In the genomic region with DNA sequence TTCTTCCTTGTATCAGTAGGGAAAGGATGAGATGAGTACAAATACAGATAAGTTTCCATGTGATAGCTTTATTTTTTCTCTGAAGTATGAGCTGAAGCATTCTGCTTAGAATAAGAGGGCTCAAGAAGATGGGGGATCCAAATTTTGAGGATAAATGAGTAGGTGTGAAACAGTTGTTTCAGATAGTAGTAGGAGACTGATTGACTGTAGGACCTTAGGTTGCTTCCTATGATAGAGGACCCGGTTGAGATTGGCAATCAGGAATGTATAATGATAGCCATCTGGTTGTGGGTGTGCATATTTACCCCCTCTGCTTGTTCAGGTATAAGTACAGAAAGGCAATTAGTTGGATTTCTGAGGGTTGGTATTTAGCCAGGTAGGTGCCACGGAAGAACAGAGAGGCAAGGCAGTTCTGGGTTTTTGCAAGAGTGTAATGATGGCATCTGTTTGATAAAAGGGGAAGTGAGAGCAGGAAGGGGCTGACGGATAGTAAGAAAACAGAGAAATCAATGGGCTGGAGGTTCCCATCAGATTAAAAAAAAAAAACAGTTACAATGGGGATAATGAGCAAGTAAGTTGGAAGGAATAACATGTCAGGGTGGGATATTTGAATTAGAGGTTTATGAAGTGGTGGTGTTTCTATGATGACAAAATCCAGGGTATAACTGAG, we compare ENCODE assay signal across 10 cellular contexts. TPM values are rescaled to one million over a fixed set of nuclear protein-coding genes. Genes with fewer than 3 reads are reported as not detected.
DNase-seq lines count a peak whose midpoint lies in the region; ATAC-seq, FAIRE-seq and TF ChIP-seq lines count a peak whose summit lies in the region.
"Had no signal": no experiment of that assay in that cellular context is flagged by ENCODE, and none has a peak within 500 bp of the region (broad histone marks: within the 10 kb centered on the region; RNA-seq: fewer than 3 reads in every experiment).

No MANE protein-coding gene starts in this region.

- no peak for TF ChIP-seq CTCF in MM.1S (IDR thresholded peaks at IDR 0.05; ENCODE audit: low read length)
- no peak for TF ChIP-seq CTCF in HepG2 (CRISPR knock-in tag; IDR thresholded peaks at IDR 0.05)

- TF ChIP-seq POLR2A in HepG2 (IDR thresholded peaks at IDR 0.05; ENCODE audit: insufficient read depth in 1 of 2, low read depth in 2 of 2, low read length in 2 of 2), result no peak

- no peak overlapping the region for H3K4me3 ChIP-seq in MM.1S (ENCODE audit: low read length)
- H3K4me3 ChIP-seq in HepG2 (replicated peaks in 1 of 3; ENCODE audit: insufficient read depth in 1 of 3, low read depth in 2 of 3, low read length in 3 of 3), result no peak overlapping the region

- no peak overlapping the region for H3K9ac ChIP-seq in MM.1S (ENCODE audit: low read length)
- no peak overlapping the region for H3K9ac ChIP-seq in HepG2 (ENCODE audit: insufficient read depth, low read depth, low read length)

- TF ChIP-seq RAD21 in HepG2 (CRISPR knock-in tag; IDR thresholded peaks at IDR 0.05), result no peak

- H3K27me3 ChIP-seq in MM.1S (replicated peaks; ENCODE audit: insufficient read depth, low read length) (no peaks in the 10 kb centered on the region), HepG2 (ENCODE audit: control insufficient read depth in 1 of 2, insufficient read depth in 2 of 2, low read length in 2 of 2) (no peaks in the 10 kb centered on the region)

- no peaks in the 10 kb centered on the region for H3F3A ChIP-seq in MM.1S (ENCODE audit: insufficient read depth, low read length)

- CTCF ChIA-PET in HepG2 (lab: Yijun Ruan, JAX; ENCODE audit: low intra/inter-chr PET ratio, low total read pairs), result no interaction called here

- POLR2A ChIA-PET in HepG2 (lab: Yijun Ruan, JAX), result no interaction called here

- no peak for TF ChIP-seq EP300 in HepG2 (IDR thresholded peaks at IDR 0.05; ENCODE audit: low read depth in 2 of 2, low read length in 2 of 2)
- no peak for TF ChIP-seq EP300 in HepG2 (CRISPR knock-in tag; IDR thresholded peaks at IDR 0.05; ENCODE audit: borderline replicate concordance)

- H2AFZ ChIP-seq in MM.1S (ENCODE audit: low read length) (no peak overlapping the region), HepG2 (ENCODE audit: low read length) (no peak overlapping the region)

- ATAC-seq in GM19351 (IDR thresholded peaks at IDR 0.05; ENCODE audit: unreplicated experiment) (peak; percentile 97), HG02884 (IDR thresholded peaks at IDR 0.05; ENCODE audit: unreplicated experiment) (peak; percentile 93), HepG2 (no peak)
- ATAC-seq: activated CD8-positive, alpha-beta T cell treated with anti-CD3 and anti-CD28 coated beads for 36 hours had no signal

- H3K36me3 ChIP-seq in MM.1S (replicated peaks; ENCODE audit: insufficient read depth, low read length) (no peaks in the 10 kb centered on the region), HepG2 (replicated peaks in 1 of 2; ENCODE audit: control insufficient read depth in 1 of 2, insufficient read depth in 2 of 2, low read length in 2 of 2) (peaks cover 0 to 22% of the 10 kb centered on the region in 2 experiments; a peak in 2 of 5 replicates)

- H3K4me1 ChIP-seq in MM.1S (ENCODE audit: low read length) (peaks cover 9% of the 10 kb centered on the region; the same call in 1 of the 2 replicates), HepG2 (ENCODE audit: insufficient read depth, low read length) (no peaks in the 10 kb centered on the region)

- intact Hi-C loops in HepG2 (cut with micrococcal nuclease; ENCODE audit: unreplicated experiment), result no loop called here

- no peaks in the 10 kb centered on the region for H3K9me3 ChIP-seq in MM.1S (replicated peaks; ENCODE audit: insufficient read depth, low read length)
- no peaks in the 10 kb centered on the region for H3K9me3 ChIP-seq in HepG2 (ENCODE audit: low read length)

- WGBS in HepG2 (ENCODE audit: low lambda C conversion rate), result 95% methylated on average over 3 of the region's 3 CpGs

- H3K27ac ChIP-seq in MM.1S (ENCODE audit: low read length) (peak overlapping the region; percentile 8; the same call in 1 of the 2 replicates), HepG2 (ENCODE audit: extremely low read length, insufficient read depth, low read length) (no peak overlapping the region)

- in situ Hi-C loops in HepG2 (cut with HindIII; ENCODE audit: extremely low pct_ligation_motif_present, low pct_unique_long_range_greater_than_20kb), result no loop called here

- H4K20me1 ChIP-seq in MM.1S (ENCODE audit: insufficient read depth, low read length) (no peaks in the 10 kb centered on the region), HepG2 (ENCODE audit: insufficient read depth, low read length) (no peaks in the 10 kb centered on the region)

- H3K4me2 ChIP-seq in MM.1S (ENCODE audit: low read depth, low read length), result no peak overlapping the region
- no peak overlapping the region for H3K4me2 ChIP-seq in HepG2 (ENCODE audit: low read depth, low read length)

- H3K79me2 ChIP-seq in MM.1S (ENCODE audit: low read length) (no peaks in the 10 kb centered on the region), HepG2 (ENCODE audit: insufficient read depth, low read length) (no peaks in the 10 kb centered on the region)

- no peak for FAIRE-seq in HepG2 (lab: Jason Lieb, UNC)

- no peaks in the 10 kb centered on the region for H3K9me2 ChIP-seq in MM.1S (replicated peaks; ENCODE audit: insufficient read depth, low read length)

- DNase-seq in CD1c-positive myeloid dendritic cell (ENCODE audit: extremely low spot score) (peak; percentile 11), MM.1S (peak; percentile 14), SHP77 treated with DMSO at 0.1 percent for 48 hours (lab: John Stamatoyannopoulos, UW) (no peak), HepG2 (ENCODE audit: low spot score) (no peak), NCI-H2081 treated with DMSO at 0.1 percent for 48 hours (lab: John Stamatoyannopoulos, UW) (no peak)
- no peak for DNase-seq in activated naive CD4-positive, alpha-beta T cell (lab: John Stamatoyannopoulos, UW)
- DNase-seq: activated CD8-positive, alpha-beta T cell treated with anti-CD3 and anti-CD28 coated beads for 36 hours had no signal

- no TSS peak for BruUV-seq in HepG2 (replicated peaks; lab: Mats Ljungman, UMichigan)

TF ChIP-seq in HepG2, 621 proteins besides CTCF, POLR2A, EP300 and RAD21 (continues in another document):
- TF ChIP-seq ZBTB38 (CRISPR knock-in tag; IDR thresholded peaks at IDR 0.05) (no peak), ZNF788 (CRISPR knock-in tag; IDR thresholded peaks at IDR 0.05; ENCODE audit: borderline replicate concordance) (no peak), MED8 (CRISPR knock-in tag; IDR thresholded peaks at IDR 0.05; ENCODE audit: insufficient replicate concordance) (no peak), ZNF530 (CRISPR knock-in tag; IDR thresholded peaks at IDR 0.05; ENCODE audit: low read depth) (no peak), SATB2 (CRISPR knock-in tag; IDR thresholded peaks at IDR 0.05) (no peak), HNRNPL (IDR thresholded peaks at IDR 0.05; ENCODE audit: low read depth, low read length) (no peak), MTA1 (CRISPR knock-in tag; IDR thresholded peaks at IDR 0.05; ENCODE audit: borderline replicate concordance) (no peak)

RNA-seq across cellular contexts. Expression of a gene that starts 13.7 kb away (rescaled TPM):
- 13.4 and 16.1 TPM in 2 replicates for total RNA-seq in HepG2 (2016; rRNA removed; fragmentation: Illumina TruSeq; extraction: Trizol)
- total RNA-seq in HepG2 (2016; cell fraction: cytosol; rRNA removed; fragmentation: Illumina TruSeq; extraction: Trizol; ENCODE audit: low read depth), result 2.7 and 3.4 TPM in 2 replicates
- 14.1 and 15.6 TPM in 2 replicates for total RNA-seq in HepG2 (2016; cell fraction: insoluble cytoplasmic fraction; rRNA removed; fragmentation: Illumina TruSeq; extraction: Trizol)
- total RNA-seq in HepG2 (2016; cell fraction: membrane; rRNA removed; fragmentation: Illumina TruSeq; extraction: Trizol), result 8.0 and 8.8 TPM in 2 replicates
- 17.0 and 20.4 TPM in 2 replicates for total RNA-seq in HepG2 (2016; cell fraction: nucleus; rRNA removed; fragmentation: Illumina TruSeq; extraction: Trizol)
- polyA plus RNA-seq in HepG2 (2011; rRNA removed), result 27.9 and 32.0 TPM in 2 replicates
- 12.7 and 19.9 TPM in 2 replicates for polyA plus RNA-seq in HepG2 (2011; cell fraction: cytosol; rRNA removed)
- polyA plus RNA-seq in HepG2 (2011; cell fraction: nucleus; rRNA removed), result 43.7 and 49.4 TPM in 2 replicates
- polyA plus RNA-seq in HepG2 (2012), result 20.1 and 24.9 TPM in 2 replicates
- 0.87 and 0.98 TPM in 2 replicates for polyA plus RNA-seq in HepG2 (2016; cell fraction: cytosol; fragmentation: Illumina TruSeq; extraction: Trizol; ENCODE audit: low read depth)
- 16.7 and 17.4 TPM in 2 replicates for polyA plus RNA-seq in HepG2 (2016; cell fraction: insoluble cytoplasmic fraction; fragmentation: Illumina TruSeq; extraction: Trizol; ENCODE audit: low read depth)
- 4.2 and 4.4 TPM in 2 replicates for polyA plus RNA-seq in HepG2 (2016; cell fraction: membrane; fragmentation: Illumina TruSeq; extraction: Trizol; ENCODE audit: low read depth)
- polyA plus RNA-seq in HepG2 (2016; cell fraction: nucleus; fragmentation: Illumina TruSeq; extraction: Trizol; ENCODE audit: insufficient read depth, low read depth), result 35.1 and 37.7 TPM in 2 replicates
- polyA minus RNA-seq in HepG2 (2011; rRNA and poly(A)+ RNA removed; ENCODE audit: low replicate concordance), result 16.0 and 29.2 TPM in 2 replicates
- polyA minus RNA-seq in HepG2 (2011; cell fraction: cytosol; rRNA and poly(A)+ RNA removed), result 16.1 and 20.6 TPM in 2 replicates
- 33.7 and 36.7 TPM in 2 replicates for polyA minus RNA-seq in HepG2 (2011; cell fraction: nucleus; rRNA and poly(A)+ RNA removed)

RNA-seq across cellular contexts. Expression of a gene that starts 30.5 kb away (rescaled TPM):
- total RNA-seq in HepG2 (2016; rRNA removed; fragmentation: Illumina TruSeq; extraction: Trizol), result 145 and 248 TPM in 2 replicates
- total RNA-seq in HepG2 (2016; cell fraction: cytosol; rRNA removed; fragmentation: Illumina TruSeq; extraction: Trizol; ENCODE audit: low read depth), result 12.6 and 15.0 TPM in 2 replicates
- total RNA-seq in HepG2 (2016; cell fraction: insoluble cytoplasmic fraction; rRNA removed; fragmentation: Illumina TruSeq; extraction: Trizol), result 144 and 233 TPM in 2 replicates
- 21.4 and 25.9 TPM in 2 replicates for total RNA-seq in HepG2 (2016; cell fraction: membrane; rRNA removed; fragmentation: Illumina TruSeq; extraction: Trizol)
- total RNA-seq in HepG2 (2016; cell fraction: nucleus; rRNA removed; fragmentation: Illumina TruSeq; extraction: Trizol), result 136 and 140 TPM in 2 replicates
- polyA plus RNA-seq in HepG2 (2011; rRNA removed), result 78.9 and 97.7 TPM in 2 replicates
- 33.7 and 57.7 TPM in 2 replicates for polyA plus RNA-seq in HepG2 (2011; cell fraction: cytosol; rRNA removed)
- 30.7 and 44.2 TPM in 2 replicates for polyA plus RNA-seq in HepG2 (2011; cell fraction: nucleus; rRNA removed)
- 138 and 188 TPM in 2 replicates for polyA plus RNA-seq in HepG2 (2012)
- polyA plus RNA-seq in HepG2 (2016; cell fraction: cytosol; fragmentation: Illumina TruSeq; extraction: Trizol; ENCODE audit: low read depth), result 3.1 and 3.5 TPM in 2 replicates
- polyA plus RNA-seq in HepG2 (2016; cell fraction: insoluble cytoplasmic fraction; fragmentation: Illumina TruSeq; extraction: Trizol; ENCODE audit: low read depth), result 192 and 195 TPM in 2 replicates
- 6.0 and 8.5 TPM in 2 replicates for polyA plus RNA-seq in HepG2 (2016; cell fraction: membrane; fragmentation: Illumina TruSeq; extraction: Trizol; ENCODE audit: low read depth)
- polyA plus RNA-seq in HepG2 (2016; cell fraction: nucleus; fragmentation: Illumina TruSeq; extraction: Trizol; ENCODE audit: insufficient read depth, low read depth), result 99.2 and 99.4 TPM in 2 replicates
- 0.23 and 33.5 TPM in 2 replicates for polyA minus RNA-seq in HepG2 (2011; rRNA and poly(A)+ RNA removed; ENCODE audit: low replicate concordance)
- 84.1 and 98.3 TPM in 2 replicates for polyA minus RNA-seq in HepG2 (2011; cell fraction: cytosol; rRNA and poly(A)+ RNA removed)
- 189 and 221 TPM in 2 replicates for polyA minus RNA-seq in HepG2 (2011; cell fraction: nucleus; rRNA and poly(A)+ RNA removed)
- polyA plus RNA-seq: IgD-negative memory B cell had no signal

Comparison
In these comparisons a context has a peak if more than half of its experiments do, and no peak if none do; other contexts are left out.
1. DNase-seq: peak in CD1c-positive myeloid dendritic cell (single experiment) and MM.1S (single experiment); none in SHP77 treated with DMSO at 0.1 percent for 48 hours (single experiment), HepG2 (single experiment), NCI-H2081 treated with DMSO at 0.1 percent for 48 hours (single experiment) and activated naive CD4-positive, alpha-beta T cell (0 of 4).